ENCODE assay signal across 23 cellular contexts in genomic region chr18:76115580-76115979, GRCh38.
"Had no signal": no experiment of that assay in that cellular context is flagged by ENCODE, and none has a peak within 500 bp of the region (broad histone marks: within the 10 kb centered on the region; RNA-seq: fewer than 3 reads in every experiment).

No MANE protein-coding gene starts in this region.

- FAIRE-seq: small intestine had no signal

- DNase-seq: heart right ventricle; islet precursor cell; left ventricle myocardium inferior; mesendoderm; naive B cell; natural killer cell; nephron progenitor cell; ovary; sigmoid colon; small intestine; spleen; stimulated activated CD4-positive, alpha-beta T cell treated with anti-CD3 and anti-CD28 coated beads, Interleukin-4, amount 100 ng/mL, for 4 hours; stimulated activated CD8-positive, alpha-beta memory T cell treated with anti-CD3 and anti-CD28 coated beads, Interleukin-4, amount 100 ng/mL, for 48 hours; stimulated activated naive CD4-positive, alpha-beta T cell treated with Interleukin-2 at 50 U/mL for 16 hours; stimulated activated naive CD8-positive, alpha-beta T cell treated with anti-CD3 and anti-CD28 coated beads, Interleukin-15, amount 100 ng/mL, for 72 hours; substantia nigra; upper lobe of left lung had no signal

- H3K27me3 ChIP-seq: hepatocyte, neural progenitor cell, ovary, right atrium auricular region, sigmoid colon, spleen, tibial nerve, upper lobe of left lung had no signal

- ATAC-seq: heart right ventricle; stimulated activated memory B cell treated with anti-CD40 and anti-IgM and Interleukin-4, amounts not matched to agents 10 μg/mL and 1 μg/mL and 100 μg/mL, for 72 hours; stimulated activated naive CD8-positive, alpha-beta T cell treated with anti-CD3 and anti-CD28 coated beads, Interleukin-15, amount 100 ng/mL, for 72 hours had no signal

- H2AFZ ChIP-seq: hepatocyte, neural progenitor cell had no signal

- H3K9ac ChIP-seq: neural progenitor cell had no signal

- H3K4me3 ChIP-seq: heart right ventricle, hepatocyte, left ventricle myocardium inferior, lung, neural progenitor cell, ovary, right atrium auricular region, sigmoid colon, spleen, tibial nerve, upper lobe of left lung had no signal

- H3K4me1 ChIP-seq: heart right ventricle, left ventricle myocardium inferior, neural progenitor cell, right atrium auricular region, sigmoid colon, spleen, tibial nerve, upper lobe of left lung had no signal

- H3K27ac ChIP-seq: heart right ventricle, hepatocyte, left ventricle myocardium inferior, neural progenitor cell, ovary, right atrium auricular region, sigmoid colon, spleen, tibial nerve, upper lobe of left lung had no signal

- H3K9me3 ChIP-seq: ovary, right atrium auricular region, sigmoid colon, tibial nerve, upper lobe of left lung had no signal

- H3K36me3 ChIP-seq: heart right ventricle, left ventricle myocardium inferior, neural progenitor cell, ovary, right atrium auricular region, sigmoid colon, spleen, tibial nerve, upper lobe of left lung had no signal

- H3K79me2 ChIP-seq: hepatocyte had no signal

- H3K4me2 ChIP-seq: hepatocyte, neural progenitor cell had no signal
